ENCODE assay signal across 29 cellular contexts in genomic region chr2:42364653-42365052, GRCh38.
"Had no signal": no experiment of that assay in that cellular context is flagged by ENCODE, and none has a peak within 500 bp of the region (broad histone marks: within the 10 kb centered on the region; RNA-seq: fewer than 3 reads in every experiment).

No MANE protein-coding gene starts in this region.

- H3K4me1 ChIP-seq: breast epithelium had no signal

- H3K36me3 Mint-ChIP-seq: activated CD4-positive, alpha-beta memory T cell treated with anti-CD3 and anti-CD28 coated beads for 36 hours; activated naive CD4-positive, alpha-beta T cell treated with anti-CD3 and anti-CD28 coated beads, Interleukin-2, amount 10 ng/mL, durations not matched to agents 7 days and 5 days; activated naive CD8-positive, alpha-beta T cell treated with anti-CD3 and anti-CD28 coated beads, Interleukin-2, amount 10 ng/mL, durations not matched to agents 7 days and 5 days; brain had no signal

- DNase-seq: activated CD4-positive, alpha-beta memory T cell treated with anti-CD3 and anti-CD28 coated beads for 36 hours; activated CD4-positive, alpha-beta T cell treated with anti-CD3 and anti-CD28 coated beads for 36 hours; activated CD4-positive, alpha-beta T cell treated with anti-CD3 and anti-CD28 coated beads, Interleukin-2, amount 10 ng/mL, durations not matched to agents 24 days and 14 days; activated CD4-positive, CD25-positive, alpha-beta regulatory T cell; activated CD4-positive, CD25-positive, alpha-beta regulatory T cell treated with anti-CD3 and anti-CD28 coated beads, Interleukin-2, amount 50 U/mL, for 72 hours; activated CD8-positive, alpha-beta memory T cell treated with anti-CD3 and anti-CD28 coated beads, Interleukin-2, amount 50 U/mL, for 48 hours; activated gamma-delta T cell; activated naive CD4-positive, alpha-beta T cell; activated naive CD4-positive, alpha-beta T cell treated with anti-CD3 and anti-CD28 coated beads, Interleukin-2, amount 10 ng/mL, durations not matched to agents 7 days and 5 days; activated naive CD8-positive, alpha-beta T cell treated with anti-CD3 and anti-CD28 coated beads, Interleukin-2, amount 10 ng/mL, durations not matched to agents 7 days and 5 days; activated T-cell treated with anti-CD3 and anti-CD28 coated beads for 4 hours; activated T-cell treated with anti-CD3 and anti-CD28 coated beads, Interleukin-2, amount 50 U/mL, for 24 hours; activated T-cell treated with anti-CD3 and anti-CD28 coated beads, Interleukin-2, amount 50 U/mL, for 72 hours; cortex of kidney; dermis blood vessel endothelial cell; effector CD4-positive, alpha-beta T cell; effector memory CD8-positive, alpha-beta T cell; erythroblast; foreskin keratinocyte; gastrocnemius medialis; glutamatergic neuron; T-helper 2 cell had no signal

- H3K9me3 ChIP-seq: ascending aorta, breast epithelium, esophagus muscularis mucosa, gastrocnemius medialis had no signal

- H3K9me3 Mint-ChIP-seq: activated CD4-positive, alpha-beta memory T cell treated with anti-CD3 and anti-CD28 coated beads for 36 hours; activated CD4-positive, alpha-beta T cell treated with anti-CD3 and anti-CD28 coated beads, Interleukin-2, amount 10 ng/mL, durations not matched to agents 24 days and 14 days; activated naive CD4-positive, alpha-beta T cell treated with anti-CD3 and anti-CD28 coated beads, Interleukin-2, amount 10 ng/mL, durations not matched to agents 7 days and 5 days; activated naive CD4-positive, alpha-beta T cell treated with anti-CD3 and anti-CD28 coated beads, Interleukin-2, amount 50 U/mL, for 72 hours; activated naive CD8-positive, alpha-beta T cell treated with anti-CD3 and anti-CD28 coated beads, Interleukin-2, amount 10 ng/mL, durations not matched to agents 7 days and 5 days; activated T-cell treated with anti-CD3 and anti-CD28 coated beads, Interleukin-2, amount 50 U/mL, for 24 hours; activated T-cell treated with anti-CD3 and anti-CD28 coated beads, Interleukin-2, amount 50 U/mL, for 72 hours; brain; central memory CD8-positive, alpha-beta T cell; effector memory CD8-positive, alpha-beta T cell had no signal

- H3K27ac Mint-ChIP-seq: activated CD4-positive, alpha-beta memory T cell treated with anti-CD3 and anti-CD28 coated beads for 36 hours; activated CD4-positive, alpha-beta T cell treated with anti-CD3 and anti-CD28 coated beads for 36 hours; activated CD4-positive, alpha-beta T cell treated with anti-CD3 and anti-CD28 coated beads, Interleukin-2, amount 10 ng/mL, durations not matched to agents 24 days and 14 days; activated naive CD4-positive, alpha-beta T cell treated with anti-CD3 and anti-CD28 coated beads, Interleukin-2, amount 10 ng/mL, durations not matched to agents 7 days and 5 days; activated naive CD4-positive, alpha-beta T cell treated with anti-CD3 and anti-CD28 coated beads, Interleukin-2, amount 50 U/mL, for 72 hours; activated naive CD8-positive, alpha-beta T cell treated with anti-CD3 and anti-CD28 coated beads, Interleukin-2, amount 10 ng/mL, durations not matched to agents 7 days and 5 days; activated T-cell treated with anti-CD3 and anti-CD28 coated beads, Interleukin-2, amount 50 U/mL, for 24 hours; activated T-cell treated with anti-CD3 and anti-CD28 coated beads, Interleukin-2, amount 50 U/mL, for 72 hours had no signal

- H3K4me3 ChIP-seq: ascending aorta, breast epithelium, cardiac muscle cell, esophagus muscularis mucosa, gastrocnemius medialis had no signal

- H3K36me3 ChIP-seq: ascending aorta, breast epithelium, cardiac muscle cell, esophagus muscularis mucosa, gastrocnemius medialis had no signal

- H3K4me3 Mint-ChIP-seq: activated CD4-positive, alpha-beta memory T cell treated with anti-CD3 and anti-CD28 coated beads for 36 hours; activated CD4-positive, alpha-beta T cell treated with anti-CD3 and anti-CD28 coated beads for 36 hours; activated CD4-positive, alpha-beta T cell treated with anti-CD3 and anti-CD28 coated beads, Interleukin-2, amount 10 ng/mL, durations not matched to agents 24 days and 14 days; activated naive CD4-positive, alpha-beta T cell treated with anti-CD3 and anti-CD28 coated beads, Interleukin-2, amount 10 ng/mL, durations not matched to agents 7 days and 5 days; activated naive CD8-positive, alpha-beta T cell treated with anti-CD3 and anti-CD28 coated beads, Interleukin-2, amount 10 ng/mL, durations not matched to agents 7 days and 5 days; activated T-cell treated with anti-CD3 and anti-CD28 coated beads, Interleukin-2, amount 50 U/mL, for 24 hours; activated T-cell treated with anti-CD3 and anti-CD28 coated beads, Interleukin-2, amount 50 U/mL, for 72 hours; brain; central memory CD8-positive, alpha-beta T cell; effector memory CD8-positive, alpha-beta T cell had no signal

- H3K27ac ChIP-seq: ascending aorta, breast epithelium, cardiac muscle cell, esophagus muscularis mucosa, foreskin keratinocyte, gastrocnemius medialis had no signal

- H3K27me3 ChIP-seq: ascending aorta, breast epithelium, cardiac muscle cell, esophagus muscularis mucosa, foreskin keratinocyte, gastrocnemius medialis had no signal

- H3K27me3 Mint-ChIP-seq: activated CD4-positive, alpha-beta memory T cell treated with anti-CD3 and anti-CD28 coated beads for 36 hours; activated CD4-positive, alpha-beta T cell treated with anti-CD3 and anti-CD28 coated beads for 36 hours; activated naive CD4-positive, alpha-beta T cell treated with anti-CD3 and anti-CD28 coated beads, Interleukin-2, amount 10 ng/mL, durations not matched to agents 7 days and 5 days; activated naive CD8-positive, alpha-beta T cell treated with anti-CD3 and anti-CD28 coated beads, Interleukin-2, amount 10 ng/mL, durations not matched to agents 7 days and 5 days; activated T-cell treated with anti-CD3 and anti-CD28 coated beads, Interleukin-2, amount 50 U/mL, for 24 hours; central memory CD8-positive, alpha-beta T cell had no signal

- ATAC-seq: activated CD4-positive, alpha-beta T cell treated with anti-CD3 and anti-CD28 coated beads for 36 hours; activated naive CD4-positive, alpha-beta T cell treated with anti-CD3 and anti-CD28 coated beads, Interleukin-2, amount 50 U/mL, for 72 hours; activated T-cell treated with anti-CD3 and anti-CD28 coated beads, Interleukin-2, amount 50 U/mL, for 72 hours; effector memory CD8-positive, alpha-beta T cell; foreskin keratinocyte; gastrocnemius medialis had no signal
